22 cellular contexts compared by ENCODE assay signal in genomic region chr2:109330056-109330455, GRCh38.
DNase-seq lines count a peak whose midpoint lies in the region; ATAC-seq and TF ChIP-seq lines count a peak whose summit lies in the region.
"Had no signal": no experiment of that assay in that cellular context is flagged by ENCODE, and none has a peak within 500 bp of the region (broad histone marks: within the 10 kb centered on the region; RNA-seq: fewer than 3 reads in every experiment).

No MANE protein-coding gene starts in this region.

- H4K20me1 ChIP-seq in BLaER1 treated with 17β-estradiol and CSF1 and Interleukin-3, amounts not matched to agents 10 nM and 100 nM = peaks cover 0 to 100% (median 83%) of the 10 kb centered on the region in 11 experiments; a peak in 19 of 22 replicates

- peaks cover 7% of the 10 kb centered on the region for H3K9me3 Mint-ChIP-seq in nephron
- H3K9me3 Mint-ChIP-seq in activated T-helper 2 cell treated with anti-CD3 and anti-CD28 coated beads, Interferon-gamma antibody, Interleukin-2, Interleukin-4, amounts not matched to agents 10 μg/mL and 5 μg/mL and 100 μg/mL, durations not matched to agents 14 hours and 24 hours and 36 hours = no peaks in the 10 kb centered on the region
- H3K9me3 Mint-ChIP-seq: activated CD8-positive, alpha-beta T cell treated with anti-CD3 and anti-CD28 coated beads for 36 hours; activated naive CD4-positive, alpha-beta T cell treated with anti-CD3 and anti-CD28 coated beads, Interleukin-2, amount 50 U/mL, for 24 hours; activated T-cell treated with anti-CD3 and anti-CD28 coated beads, Interleukin-2, amount 50 U/mL, for 24 hours; stimulated activated naive CD8-positive, alpha-beta T cell treated with anti-CD3 and anti-CD28 coated beads, Interleukin-15, Interleukin-2, amounts not matched to agents 100 ng/mL and 50 ng/mL, for 24 hours had no signal

- H3K36me3 Mint-ChIP-seq in nephron (ENCODE audit: low read depth) = no peaks in the 10 kb centered on the region
- no peaks in the 10 kb centered on the region for H3K36me3 Mint-ChIP-seq in activated T-helper 2 cell treated with anti-CD3 and anti-CD28 coated beads, Interferon-gamma antibody, Interleukin-2, Interleukin-4, amounts not matched to agents 10 μg/mL and 5 μg/mL and 100 μg/mL, durations not matched to agents 14 hours and 24 hours and 36 hours (ENCODE audit: low read depth)
- H3K36me3 Mint-ChIP-seq: activated naive CD4-positive, alpha-beta T cell treated with anti-CD3 and anti-CD28 coated beads, Interleukin-2, amount 50 U/mL, for 24 hours had no signal

- peak; percentile 94 for DNase-seq in LHCN-M2 (ENCODE audit: low read depth)
- DNase-seq in choroid plexus epithelial cell (ENCODE audit: low read depth) = peak; percentile 45
- no peak for DNase-seq in activated T-helper 2 cell treated with anti-CD3 and anti-CD28 coated beads, Interferon-gamma antibody, Interleukin-2, Interleukin-4, amounts not matched to agents 10 μg/mL and 5 μg/mL and 100 μg/mL, durations not matched to agents 14 hours and 24 hours and 36 hours (ENCODE audit: low spot score)
- DNase-seq in RWPE1 (ENCODE audit: low spot score) = no peak
- DNase-seq in GM13976 (ENCODE audit: low spot score) = no peak
- DNase-seq: activated CD4-positive, CD25-positive, alpha-beta regulatory T cell; activated CD8-positive, alpha-beta T cell treated with anti-CD3 and anti-CD28 coated beads for 36 hours; activated T-cell treated with anti-CD3 and anti-CD28 coated beads, Interleukin-2, amount 50 U/mL, for 24 hours; Calu3; erythroblast; head of caudate nucleus; NCI-H748 treated with DMSO at 0.1 percent for 48 hours; ovary had no signal

- peaks cover 75% of the 10 kb centered on the region for H3K4me1 Mint-ChIP-seq in nephron
- peaks cover 17% of the 10 kb centered on the region for H3K4me1 Mint-ChIP-seq in activated T-helper 2 cell treated with anti-CD3 and anti-CD28 coated beads, Interferon-gamma antibody, Interleukin-2, Interleukin-4, amounts not matched to agents 10 μg/mL and 5 μg/mL and 100 μg/mL, durations not matched to agents 14 hours and 24 hours and 36 hours (ENCODE audit: low read depth)

- ATAC-seq in HG03196 (IDR thresholded peaks at IDR 0.05; ENCODE audit: unreplicated experiment) = no peak
- ATAC-seq: activated CD8-positive, alpha-beta T cell treated with anti-CD3 and anti-CD28 coated beads for 36 hours; sciatic nerve had no signal

- no peak overlapping the region for H3K9ac ChIP-seq in BLaER1 treated with 17β-estradiol and CSF1 and Interleukin-3, amounts not matched to agents 10 nM and 100 nM

- peak overlapping the region in 2 of 3 experiments; percentile 82 to 84 for H3K27ac Mint-ChIP-seq in nephron
- H3K27ac Mint-ChIP-seq in activated T-helper 2 cell treated with anti-CD3 and anti-CD28 coated beads, Interferon-gamma antibody, Interleukin-2, Interleukin-4, amounts not matched to agents 10 μg/mL and 5 μg/mL and 100 μg/mL, durations not matched to agents 14 hours and 24 hours and 36 hours = no peak overlapping the region
- H3K27ac Mint-ChIP-seq: activated CD8-positive, alpha-beta T cell treated with anti-CD3 and anti-CD28 coated beads for 36 hours; activated naive CD4-positive, alpha-beta T cell treated with anti-CD3 and anti-CD28 coated beads, Interleukin-2, amount 50 U/mL, for 24 hours; activated T-cell treated with anti-CD3 and anti-CD28 coated beads, Interleukin-2, amount 50 U/mL, for 24 hours; stimulated activated naive CD8-positive, alpha-beta T cell treated with anti-CD3 and anti-CD28 coated beads, Interleukin-15, Interleukin-2, amounts not matched to agents 100 ng/mL and 50 ng/mL, for 24 hours had no signal

- H3K4me3 Mint-ChIP-seq in nephron = no peak overlapping the region
- H3K4me3 Mint-ChIP-seq in activated T-helper 2 cell treated with anti-CD3 and anti-CD28 coated beads, Interferon-gamma antibody, Interleukin-2, Interleukin-4, amounts not matched to agents 10 μg/mL and 5 μg/mL and 100 μg/mL, durations not matched to agents 14 hours and 24 hours and 36 hours (ENCODE audit: low read depth) = no peak overlapping the region
- H3K4me3 Mint-ChIP-seq: activated CD8-positive, alpha-beta T cell treated with anti-CD3 and anti-CD28 coated beads for 36 hours; activated naive CD4-positive, alpha-beta T cell treated with anti-CD3 and anti-CD28 coated beads, Interleukin-2, amount 50 U/mL, for 24 hours; activated T-cell treated with anti-CD3 and anti-CD28 coated beads, Interleukin-2, amount 50 U/mL, for 24 hours; stimulated activated naive CD8-positive, alpha-beta T cell treated with anti-CD3 and anti-CD28 coated beads, Interleukin-15, Interleukin-2, amounts not matched to agents 100 ng/mL and 50 ng/mL, for 24 hours had no signal

- peaks cover 5% of the 10 kb centered on the region for H3K27me3 Mint-ChIP-seq in nephron (ENCODE audit: low read depth)
- peaks cover 35% of the 10 kb centered on the region for H3K27me3 Mint-ChIP-seq in activated T-helper 2 cell treated with anti-CD3 and anti-CD28 coated beads, Interferon-gamma antibody, Interleukin-2, Interleukin-4, amounts not matched to agents 10 μg/mL and 5 μg/mL and 100 μg/mL, durations not matched to agents 14 hours and 24 hours and 36 hours (ENCODE audit: low read depth)
- H3K27me3 Mint-ChIP-seq: activated CD8-positive, alpha-beta T cell treated with anti-CD3 and anti-CD28 coated beads for 36 hours; activated naive CD4-positive, alpha-beta T cell treated with anti-CD3 and anti-CD28 coated beads, Interleukin-2, amount 50 U/mL, for 24 hours had no signal

- in situ Hi-C loops in GM13976 (cut with MboI; ENCODE audit: low sequenced_read_pairs, unreplicated experiment) = no loop called here

- H3K9me3 ChIP-seq in BLaER1 treated with 17β-estradiol and CSF1 and Interleukin-3, amounts not matched to agents 10 nM and 100 nM (replicated peaks in 1 of 11) = peaks cover 0 to 2% (median 0%) of the 10 kb centered on the region in 11 experiments; a peak in 1 of 22 replicates
- H3K9me3 ChIP-seq: ovary, tibial nerve had no signal

- no peaks in the 10 kb centered on the region for H3K27me3 ChIP-seq in BLaER1 treated with 17β-estradiol and CSF1 and Interleukin-3, amounts not matched to agents 10 nM and 100 nM
- H3K27me3 ChIP-seq: ovary, tibial nerve had no signal

- no peak overlapping the region for H3K4me3 ChIP-seq in BLaER1 treated with 17β-estradiol and CSF1 and Interleukin-3, amounts not matched to agents 10 nM and 100 nM
- H3K4me3 ChIP-seq in choroid plexus epithelial cell (ENCODE audit: low read depth, low read length) = no peak overlapping the region
- H3K4me3 ChIP-seq: cardiac muscle cell, ovary, SK-N-MC, tibial nerve had no signal

- H3K36me3 ChIP-seq in BLaER1 treated with 17β-estradiol and CSF1 and Interleukin-3, amounts not matched to agents 10 nM and 100 nM = peaks cover 0 to 3% (median 0%) of the 10 kb centered on the region in 11 experiments; a peak in 1 of 22 replicates
- H3K36me3 ChIP-seq: cardiac muscle cell, ovary, tibial nerve had no signal

- peak overlapping the region in 4 of 11 experiments; percentile 84 to 90 (median 88); a peak in 6 of 22 replicates for H3K27ac ChIP-seq in BLaER1 treated with 17β-estradiol and CSF1 and Interleukin-3, amounts not matched to agents 10 nM and 100 nM
- no peak overlapping the region for H3K27ac ChIP-seq in RWPE1
- H3K27ac ChIP-seq: cardiac muscle cell, ovary, SK-N-MC, tibial nerve had no signal

- CTCF ChIA-PET in RWPE1 (lab: Yijun Ruan, JAX) = no interaction called here

- peaks cover 79 to 99% (median 92%) of the 10 kb centered on the region in 10 experiments for H3K4me1 ChIP-seq in BLaER1 treated with 17β-estradiol and CSF1 and Interleukin-3, amounts not matched to agents 10 nM and 100 nM

- no peak for TF ChIP-seq CTCF in choroid plexus epithelial cell (conservative IDR thresholded peaks at IDR 0.05; ENCODE audit: low read depth, low read length)
- no peak for TF ChIP-seq CTCF in nephron (IDR thresholded peaks at IDR 0.05; ENCODE audit: unreplicated experiment in 3 of 3)
- TF ChIP-seq CTCF in RWPE1 (conservative IDR thresholded peaks at IDR 0.05; ENCODE audit: low read depth) = no peak
- TF ChIP-seq CTCF in GM13976 (IDR thresholded peaks at IDR 0.05; ENCODE audit: borderline replicate concordance, control extremely low read depth, extremely low read depth, insufficient read depth, missing control alignments) = no peak

- POLR2A ChIA-PET in RWPE1 (lab: Yijun Ruan, JAX; ENCODE audit: low non-redundant PET) = no interaction called here

- intact Hi-C loops in activated T-helper 2 cell treated with anti-CD3 and anti-CD28 coated beads, Interferon-gamma antibody, Interleukin-2, Interleukin-4, amounts not matched to agents 10 μg/mL and 5 μg/mL and 100 μg/mL, durations not matched to agents 14 hours and 24 hours and 36 hours (cut with micrococcal nuclease) = no loop called here

- peak overlapping the region; percentile 87 to 99 (median 97) for H3K4me2 ChIP-seq in BLaER1 treated with 17β-estradiol and CSF1 and Interleukin-3, amounts not matched to agents 10 nM and 100 nM

Comparison
In these comparisons a context has a peak if more than half of its experiments do, and no peak if none do; other contexts are left out.
1. DNase-seq: peak in LHCN-M2 (single experiment) and choroid plexus epithelial cell (single experiment); none in activated T-helper 2 cell treated with anti-CD3 and anti-CD28 coated beads, Interferon-gamma antibody, Interleukin-2, Interleukin-4, amounts not matched to agents 10 μg/mL and 5 μg/mL and 100 μg/mL, durations not matched to agents 14 hours and 24 hours and 36 hours (single experiment), RWPE1 (single experiment) and GM13976 (single experiment).